ENCODE assay signal across 8 cellular contexts in genomic region chr10:28776519-28776918, GRCh38.
"Had no signal": no experiment of that assay in that cellular context is flagged by ENCODE, and none has a peak within 500 bp of the region (broad histone marks: within the 10 kb centered on the region; RNA-seq: fewer than 3 reads in every experiment).

No MANE protein-coding gene starts in this region.

- DNase-seq: GOT3, H7, HFFc6, IMR-90 had no signal

- ATAC-seq: HCT116, HepG2 had no signal

- H3K9me3 ChIP-seq: HAP-1 had no signal

- H3K27ac Mint-ChIP-seq: HFFc6 had no signal

- H3K36me3 ChIP-seq: HAP-1 had no signal

- H3K4me3 Mint-ChIP-seq: HFFc6 had no signal

- H3K4me3 ChIP-seq: HAP-1 had no signal

- H3K27ac ChIP-seq: HL-60 had no signal

- H3K4me1 ChIP-seq: HAP-1 had no signal
